16 cellular contexts compared by ENCODE assay signal in the genomic region with DNA sequence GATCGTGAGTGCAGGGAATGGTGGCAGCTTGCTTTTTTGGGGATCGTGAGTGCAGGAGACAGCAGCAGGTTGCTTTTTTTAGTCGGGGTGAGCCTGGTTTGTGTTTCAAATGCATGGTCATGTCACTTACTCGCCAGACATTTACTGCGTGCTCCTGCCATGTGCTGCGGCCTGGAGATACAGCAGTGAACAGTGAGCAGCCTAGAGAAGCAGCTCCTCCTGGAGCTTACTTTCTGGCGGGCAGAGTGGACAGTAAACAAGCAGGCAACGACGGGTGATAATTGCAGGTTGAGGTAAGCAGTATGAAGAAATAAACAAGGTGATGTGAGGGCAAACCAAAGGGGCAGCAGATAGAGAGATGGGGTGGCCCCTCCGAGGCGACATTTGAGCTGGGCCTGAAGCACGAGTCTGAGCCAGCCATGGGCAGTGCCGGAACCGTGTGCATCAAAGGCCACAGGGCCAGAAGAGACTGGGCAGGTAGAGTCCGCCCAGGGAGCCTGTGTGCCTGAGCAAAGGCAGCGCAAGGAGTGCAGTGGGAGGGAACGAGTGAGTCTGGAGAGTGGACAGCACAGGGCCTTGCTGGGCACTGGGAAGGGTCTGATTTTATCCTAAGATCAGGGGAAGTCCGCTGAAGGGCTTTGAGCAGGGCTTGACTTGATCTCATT. TPM values are rescaled to one million over a fixed set of nuclear protein-coding genes. Genes with fewer than 3 reads are reported as not detected.
A peak's percentile ranks its signal among the peaks of the same experiment; 100 is the strongest.
DNase-seq lines count a peak whose midpoint lies in the region; ATAC-seq and TF ChIP-seq lines count a peak whose summit lies in the region.
"Had no signal": no experiment of that assay in that cellular context is flagged by ENCODE, and none has a peak within 500 bp of the region (broad histone marks: within the 10 kb centered on the region; RNA-seq: fewer than 3 reads in every experiment).

No MANE protein-coding gene starts in this region.

- DNase-seq in CD8-positive, alpha-beta T cell: no peak
- DNase-seq in NT2/D1 (ENCODE audit: low read depth, low spot score) (no peak), heart right ventricle (peak; percentile 38 to 65), trophoblast cell (no peak), amniotic stem cell (lab: John Stamatoyannopoulos, UW) (no peak), iPS-NIHi11 (ENCODE audit: low spot score) (no peak), OCI-M1 (lab: John Stamatoyannopoulos, UW) (no peak)
- DNase-seq in stimulated activated CD4-positive, alpha-beta T cell treated with anti-CD3 and anti-CD28 coated beads, Interleukin-4, amount 100 ng/mL, for 24 hours: no peak
- DNase-seq: activated naive CD8-positive, alpha-beta T cell treated with anti-CD3 and anti-CD28 coated beads, Interleukin-2, amount 50 U/mL, for 24 hours; DMS53; NCI-H1105; NCI-H226; PC-3 had no signal

- 48 to 73% methylated on average over 18 of the region's 18 CpGs for WGBS in heart right ventricle, 2 donors
- WGBS in trophoblast cell (ENCODE audit: extremely low coverage, insufficient coverage, insufficient read length): no CpG with 5 or more reads among the region's 18 CpGs

- peak overlapping the region; percentile 36 for H2BK120ac ChIP-seq in trophoblast cell (ENCODE audit: insufficient read depth, low read length, poor library complexity)

- no peak overlapping the region for H4K8ac ChIP-seq in trophoblast cell (ENCODE audit: low read depth, low read length)

- H3K23ac ChIP-seq in trophoblast cell (ENCODE audit: low read length): no peak overlapping the region

- H2BK5ac ChIP-seq in trophoblast cell (ENCODE audit: low read depth, low read length, poor library complexity): no peak overlapping the region

- no peak overlapping the region for H4K12ac ChIP-seq in trophoblast cell (ENCODE audit: low read depth, low read length)

- peak overlapping the region; percentile 80 for H3K18ac ChIP-seq in trophoblast cell (ENCODE audit: low read length)

- no peaks in the 10 kb centered on the region for H3K4me1 ChIP-seq in CD8-positive, alpha-beta T cell (ENCODE audit: insufficient read depth, low read length)
- H3K4me1 ChIP-seq in NT2/D1 (ENCODE audit: insufficient read depth, insufficient read length) (peaks cover 21% of the 10 kb centered on the region), heart right ventricle (peaks cover 21 to 100% (median 87%) of the 10 kb centered on the region in 9 donors), trophoblast cell (ENCODE audit: control insufficient read depth in 1 of 2, insufficient read depth in 2 of 2, low read length in 2 of 2) (peaks cover 5 to 8% of the 10 kb centered on the region in 2 experiments)

- no peak overlapping the region for H2AK5ac ChIP-seq in trophoblast cell (ENCODE audit: low read length)

- no peaks in the 10 kb centered on the region for H3K27me3 ChIP-seq in CD8-positive, alpha-beta T cell (ENCODE audit: insufficient read depth, low read length)
- no peaks in the 10 kb centered on the region for H3K27me3 ChIP-seq in NT2/D1 (ENCODE audit: insufficient read depth, insufficient read length)
- no peaks in the 10 kb centered on the region for H3K27me3 ChIP-seq in heart right ventricle
- no peaks in the 10 kb centered on the region for H3K27me3 ChIP-seq in trophoblast cell (ENCODE audit: insufficient read depth, low read length)

- no peak for TF ChIP-seq CTCF in CD8-positive, alpha-beta T cell (IDR thresholded peaks at IDR 0.05)
- no peak for TF ChIP-seq CTCF in heart right ventricle (IDR thresholded peaks at IDR 0.05)

- no peak overlapping the region for H2AFZ ChIP-seq in trophoblast cell (ENCODE audit: insufficient read depth, low read length, poor library complexity)

- H2BK12ac ChIP-seq in trophoblast cell (ENCODE audit: low read length): no peak overlapping the region

- no peak overlapping the region for H3K4me3 Mint-ChIP-seq in CD8-positive, alpha-beta T cell
- H3K4me3 Mint-ChIP-seq: activated naive CD8-positive, alpha-beta T cell treated with anti-CD3 and anti-CD28 coated beads, Interleukin-2, amount 50 U/mL, for 24 hours had no signal

- H3K79me1 ChIP-seq in trophoblast cell (ENCODE audit: low read length): peaks cover 2% of the 10 kb centered on the region

- H3K36me3 ChIP-seq in CD8-positive, alpha-beta T cell (ENCODE audit: insufficient read depth, low read length): no peaks in the 10 kb centered on the region
- H3K36me3 ChIP-seq in NT2/D1 (ENCODE audit: insufficient read depth, insufficient read length, low read length): peaks cover 21% of the 10 kb centered on the region
- H3K36me3 ChIP-seq in heart right ventricle: peaks cover 0 to 68% (median 3%) of the 10 kb centered on the region in 9 donors
- peaks cover 10 to 11% of the 10 kb centered on the region in 2 experiments for H3K36me3 ChIP-seq in trophoblast cell (ENCODE audit: control insufficient read depth in 1 of 2, insufficient read depth in 2 of 2, low read length in 2 of 2)

- no peak for ATAC-seq in CD8-positive, alpha-beta T cell
- ATAC-seq in heart right ventricle: peak; percentile 42 to 87 (median 74)
- ATAC-seq: activated naive CD8-positive, alpha-beta T cell treated with anti-CD3 and anti-CD28 coated beads, Interleukin-2, amount 50 U/mL, for 24 hours; PC-3 had no signal

- no peaks in the 10 kb centered on the region for H3K27me3 Mint-ChIP-seq in CD8-positive, alpha-beta T cell (ENCODE audit: low read depth)
- H3K27me3 Mint-ChIP-seq: activated naive CD8-positive, alpha-beta T cell treated with anti-CD3 and anti-CD28 coated beads, Interleukin-2, amount 50 U/mL, for 24 hours; IgD-negative memory B cell had no signal

- H3K36me3 Mint-ChIP-seq in CD8-positive, alpha-beta T cell: peaks cover 53% of the 10 kb centered on the region

- peak overlapping the region; percentile 32 for H3K27ac Mint-ChIP-seq in CD8-positive, alpha-beta T cell
- H3K27ac Mint-ChIP-seq: activated naive CD8-positive, alpha-beta T cell treated with anti-CD3 and anti-CD28 coated beads, Interleukin-2, amount 50 U/mL, for 24 hours had no signal

- peak overlapping the region; percentile 6 for H3K4ac ChIP-seq in trophoblast cell (ENCODE audit: low read depth, low read length)

- H3K9ac ChIP-seq in NT2/D1 (ENCODE audit: insufficient read length, low read depth): peak overlapping the region; percentile 37
- no peak overlapping the region for H3K9ac ChIP-seq in trophoblast cell (ENCODE audit: low read length)

- no peak overlapping the region for H3K27ac ChIP-seq in CD8-positive, alpha-beta T cell (ENCODE audit: low read depth, low read length)
- H3K27ac ChIP-seq in heart right ventricle (peak overlapping the region; percentile 39 to 87 (median 76)), trophoblast cell (ENCODE audit: low read depth, low read length) (peak overlapping the region; percentile 8)

- no peak overlapping the region for H3K4me2 ChIP-seq in trophoblast cell (ENCODE audit: low read length)
- H3K4me2 ChIP-seq: smooth muscle cell had no signal

- peaks cover 48% of the 10 kb centered on the region for H3K4me1 Mint-ChIP-seq in CD8-positive, alpha-beta T cell (ENCODE audit: low read depth)

- intact Hi-C loops in CD8-positive, alpha-beta T cell (cut with DNase I, micrococcal nuclease): no loop called here
- intact Hi-C loops in heart right ventricle (cut with DNase I): no loop called here

- CTCF ChIA-PET in CD8-positive, alpha-beta T cell (lab: Charles Lee): interaction anchor here (2.8 to 3.1 kb wide), 2 partner anchors 12 to 23 kb away, joined by 9 to 14 read pairs; no protein-coding TSS in a partner anchor

- POLR2A ChIA-PET in CD8-positive, alpha-beta T cell (lab: Charles Lee): no interaction called here

- no peaks in the 10 kb centered on the region for H3K9me3 ChIP-seq in CD8-positive, alpha-beta T cell (ENCODE audit: low read length)
- H3K9me3 ChIP-seq in NT2/D1 (ENCODE audit: insufficient read depth, low read length) (no peaks in the 10 kb centered on the region), heart right ventricle (no peaks in the 10 kb centered on the region), trophoblast cell (ENCODE audit: insufficient read depth, low read depth, low read length) (no peaks in the 10 kb centered on the region)

- H3K9me3 Mint-ChIP-seq in CD8-positive, alpha-beta T cell: no peaks in the 10 kb centered on the region
- H3K9me3 Mint-ChIP-seq: activated naive CD8-positive, alpha-beta T cell treated with anti-CD3 and anti-CD28 coated beads, Interleukin-2, amount 50 U/mL, for 24 hours; IgD-negative memory B cell had no signal

- peak overlapping the region; percentile 63 for H4K91ac ChIP-seq in trophoblast cell (ENCODE audit: low read depth, low read length)

- H3K79me2 ChIP-seq in trophoblast cell (ENCODE audit: control insufficient read depth, insufficient read depth, low read length, poor library complexity): no peaks in the 10 kb centered on the region

- H3K14ac ChIP-seq in trophoblast cell (ENCODE audit: low read length): no peak overlapping the region

- H3K4me3 ChIP-seq in CD8-positive, alpha-beta T cell (ENCODE audit: low read depth, low read length): no peak overlapping the region
- no peak overlapping the region for H3K4me3 ChIP-seq in NT2/D1 (ENCODE audit: insufficient read length, low read depth)
- H3K4me3 ChIP-seq in heart right ventricle: no peak overlapping the region
- H3K4me3 ChIP-seq in trophoblast cell (ENCODE audit: low read depth, low read length): no peak overlapping the region
- H3K4me3 ChIP-seq: coronary artery, smooth muscle cell had no signal

RNA-seq across cellular contexts. Expression of a gene that starts 57.3 kb away (rescaled TPM):
- 10 to 100 TPM; 96.3 to 97.4 TPM for total RNA-seq in CD8-positive, alpha-beta T cell
- 1 to 10 TPM; 2.7 to 7.7 (median 5.1) TPM for total RNA-seq in heart right ventricle
- 1 to 10 TPM; 1.4 to 6.5 TPM for polyA plus RNA-seq in heart right ventricle
- 10.9 and 11.3 TPM in 2 replicates for polyA plus RNA-seq in trophoblast cell (2013)

Comparison
In these comparisons a context has a peak if more than half of its experiments do, and no peak if none do; other contexts are left out.
1. DNase-seq: peak in heart right ventricle (2 of 2); none in CD8-positive, alpha-beta T cell (0 of 7), NT2/D1 (single experiment), trophoblast cell (0 of 2), stimulated activated CD4-positive, alpha-beta T cell treated with anti-CD3 and anti-CD28 coated beads, Interleukin-4, amount 100 ng/mL, for 24 hours (single experiment), amniotic stem cell (single experiment), iPS-NIHi11 (single experiment) and OCI-M1 (single experiment).
2. RNA of a gene that starts 57.3 kb away (total RNA-seq): 96.3 to 97.4 TPM in CD8-positive, alpha-beta T cell; 2.7 to 7.7 TPM in heart right ventricle; every median in the first group is over 10 times any median in the second.